ENCODE assay signal across 1 cellular context in genomic region chr1:206658264-206658980, GRCh38.
TF ChIP-seq lines count a peak whose summit lies in the region.

No MANE protein-coding gene starts in this region.

TF ChIP-seq in HEK293, 187 proteins besides CTCF, POLR2A, EP300 and RAD21 (continued from another document):
- TF ChIP-seq ZNF692 (tag by site-specific recombination; IDR thresholded peaks at IDR 0.05) (no peak), ZNF48 (tag by site-specific recombination; IDR thresholded peaks at IDR 0.05) (no peak)
- TF ChIP-seq, protein P1, sequence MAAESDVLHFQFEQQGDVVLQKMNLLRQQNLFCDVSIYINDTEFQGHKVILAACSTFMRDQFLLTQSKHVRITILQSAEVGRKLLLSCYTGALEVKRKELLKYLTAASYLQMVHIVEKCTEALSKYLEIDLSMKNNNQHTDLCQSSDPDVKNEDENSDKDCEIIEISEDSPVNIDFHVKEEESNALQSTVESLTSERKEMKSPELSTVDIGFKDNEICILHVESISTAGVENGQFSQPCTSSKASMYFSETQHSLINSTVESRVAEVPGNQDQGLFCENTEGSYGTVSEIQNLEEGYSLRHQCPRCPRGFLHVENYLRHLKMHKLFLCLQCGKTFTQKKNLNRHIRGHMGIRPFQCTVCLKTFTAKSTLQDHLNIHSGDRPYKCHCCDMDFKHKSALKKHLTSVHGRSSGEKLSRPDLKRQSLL (tag by site-specific recombination; IDR thresholded peaks at IDR 0.05), result no peak
